Comparison of ENCODE assay signal across 14 cellular contexts in genomic region chr2:218002103-218002502, GRCh38. TPM values are rescaled to one million over a fixed set of nuclear protein-coding genes. Genes with fewer than 3 reads are reported as not detected.
A peak's percentile ranks its signal among the peaks of the same experiment; 100 is the strongest.
DNase-seq lines count a peak whose midpoint lies in the region; TF ChIP-seq lines count a peak whose summit lies in the region.
"Had no signal": no experiment of that assay in that cellular context is flagged by ENCODE, and none has a peak within 500 bp of the region (broad histone marks: within the 10 kb centered on the region; RNA-seq: fewer than 3 reads in every experiment).

No MANE protein-coding gene starts in this region.

- peaks cover 7% of the 10 kb centered on the region for H3K36me3 Mint-ChIP-seq in MCF 10A (ENCODE audit: insufficient read depth, unreplicated experiment)
- H3K36me3 Mint-ChIP-seq in osteocyte (ENCODE audit: unreplicated experiment), result no peaks in the 10 kb centered on the region

- H3K9me3 ChIP-seq in breast epithelium, result no peaks in the 10 kb centered on the region
- H3K9me3 ChIP-seq in esophagus squamous epithelium, result no peaks in the 10 kb centered on the region

- H3K4me1 Mint-ChIP-seq in MCF 10A (ENCODE audit: insufficient read depth, unreplicated experiment) (peaks cover 27% of the 10 kb centered on the region), osteocyte (ENCODE audit: unreplicated experiment) (peaks cover 81% of the 10 kb centered on the region)

- H3K4me3 ChIP-seq in breast epithelium (peak overlapping the region; percentile 48 to 66 (median 53)), esophagus squamous epithelium (peak overlapping the region in 3 of 4 donors; percentile 39 to 62 (median 41)), urinary bladder (ENCODE audit: low read depth, low read length) (peak overlapping the region; percentile 32), dorsolateral prefrontal cortex (peak overlapping the region in 21 of 59 donors; percentile 7 to 51 (median 38))
- H3K4me3 ChIP-seq: lung had no signal

- DNase-seq in breast epithelium (ENCODE audit: low spot score in 2 of 2) (no peak), MCF 10A (ENCODE audit: unreplicated experiment) (no peak), esophagus squamous epithelium (lab: John Stamatoyannopoulos, UW) (no peak), osteocyte (ENCODE audit: extremely low spot score, unreplicated experiment) (no peak), nucleus accumbens (lab: John Stamatoyannopoulos, UW) (no peak), dorsolateral prefrontal cortex (no peak), NCI-H2029 (lab: John Stamatoyannopoulos, UW) (no peak)
- DNase-seq: 8988T; activated CD8-positive, alpha-beta memory T cell treated with anti-CD3 and anti-CD28 coated beads, Interleukin-2, amount 50 U/mL, for 4 hours; DMS153 had no signal

- intact Hi-C loops in breast epithelium (cut with DNase I; ENCODE audit: low total_unique reads), result no loop called here
- intact Hi-C loops in MCF 10A (cut with micrococcal nuclease), result no loop called here
- intact Hi-C loops in esophagus squamous epithelium (cut with DNase I), result no loop called here
- intact Hi-C loops in dorsolateral prefrontal cortex (cut with DNase I), result no loop called here

- no peak for TF ChIP-seq CTCF in breast epithelium (IDR thresholded peaks at IDR 0.05)
- no peak for TF ChIP-seq CTCF in MCF 10A (IDR thresholded peaks at IDR 0.05; ENCODE audit: unreplicated experiment)
- no peak for TF ChIP-seq CTCF in esophagus squamous epithelium (IDR thresholded peaks at IDR 0.05)
- TF ChIP-seq CTCF in osteocyte (IDR thresholded peaks at IDR 0.05), result no peak
- TF ChIP-seq CTCF in dorsolateral prefrontal cortex (IDR thresholded peaks at IDR 0.05 in 54 of 56, conservative IDR thresholded peaks at IDR 0.05 in 2 of 56; ENCODE audit: low read depth in 1 of 56, partially characterized antibody in 56 of 56), result no peak

- BruUV-seq in MCF 10A (replicated peaks; lab: Mats Ljungman, UMichigan), result no TSS peak

- H3K4me3 Mint-ChIP-seq in MCF 10A (ENCODE audit: unreplicated experiment) (no peak overlapping the region), osteocyte (ENCODE audit: unreplicated experiment) (peak overlapping the region; percentile 79)

- H3K27ac ChIP-seq in breast epithelium (peak overlapping the region; percentile 77 to 93), esophagus squamous epithelium (peak overlapping the region; percentile 66 to 90 (median 80)), urinary bladder (ENCODE audit: low read depth) (no peak overlapping the region), dorsolateral prefrontal cortex (peak overlapping the region in 2 of 59 donors; percentile 26 to 55)
- H3K27ac ChIP-seq: VCaP had no signal

- H3K27me3 Mint-ChIP-seq in MCF 10A (ENCODE audit: insufficient read depth, unreplicated experiment) (no peaks in the 10 kb centered on the region), osteocyte (ENCODE audit: unreplicated experiment) (no peaks in the 10 kb centered on the region)

- H3K9me3 Mint-ChIP-seq in MCF 10A (ENCODE audit: unreplicated experiment), result no peaks in the 10 kb centered on the region
- H3K9me3 Mint-ChIP-seq in osteocyte (ENCODE audit: unreplicated experiment), result no peaks in the 10 kb centered on the region

- POLR2A ChIA-PET in MCF 10A (lab: Yijun Ruan, JAX), result no interaction called here

- no peak overlapping the region for H3K27ac Mint-ChIP-seq in MCF 10A (ENCODE audit: low read depth, unreplicated experiment)
- peak overlapping the region; percentile 98 for H3K27ac Mint-ChIP-seq in osteocyte (ENCODE audit: unreplicated experiment)
- H3K27ac Mint-ChIP-seq: progenitor cell of endocrine pancreas had no signal

- H3K27me3 ChIP-seq in breast epithelium, result no peaks in the 10 kb centered on the region
- H3K27me3 ChIP-seq in esophagus squamous epithelium, result no peaks in the 10 kb centered on the region
- peaks cover 0 to 4% (median 0%) of the 10 kb centered on the region in 45 donors for H3K27me3 ChIP-seq in dorsolateral prefrontal cortex

- peaks cover 3 to 12% of the 10 kb centered on the region in 2 donors for H3K4me1 ChIP-seq in breast epithelium
- peaks cover 26 to 94% (median 42%) of the 10 kb centered on the region in 3 donors for H3K4me1 ChIP-seq in esophagus squamous epithelium
- H3K4me1 ChIP-seq in urinary bladder (ENCODE audit: insufficient read depth), result no peaks in the 10 kb centered on the region

- TF ChIP-seq POLR2A in breast epithelium (IDR thresholded peaks at IDR 0.05) (no peak), esophagus squamous epithelium (IDR thresholded peaks at IDR 0.05) (no peak)

- CTCF ChIA-PET in MCF 10A (lab: Yijun Ruan, JAX), result interaction anchor here (0.6 to 1.1 kb wide), 3 partner anchors 51 to 115 kb away, joined by 3 to 4 read pairs (median 3); no protein-coding TSS in a partner anchor

- no peaks in the 10 kb centered on the region for H3K36me3 ChIP-seq in breast epithelium
- H3K36me3 ChIP-seq in esophagus squamous epithelium, result no peaks in the 10 kb centered on the region
- no peaks in the 10 kb centered on the region for H3K36me3 ChIP-seq in urinary bladder (ENCODE audit: insufficient read depth)

- WGBS in esophagus squamous epithelium, 2 donors, result 80% methylated on average over 1 of the region's 3 CpGs; no CpG with 5 or more reads in 1 of the 2 donors
- 62% methylated on average over 3 of the region's 3 CpGs for WGBS in urinary bladder

RNA-seq across cellular contexts. Expression of gene TNS1, which starts 0.7 kb away (rescaled TPM):
- total RNA-seq in breast epithelium (100 to 1,000 TPM; 141 to 577 (median 154) TPM), MCF 10A (2022) (2.9 and 3.3 TPM in 2 replicates), esophagus squamous epithelium (100 to 1,000 TPM in 1 of 4 donors, 10 to 100 TPM in 3; 34.7 to 201 (median 59.2) TPM), osteocyte (80.8 and 82.5 TPM in 2 replicates), urinary bladder (191 TPM), dorsolateral prefrontal cortex (100 to 1,000 TPM in 88 of 120 experiments, 10 to 100 TPM in 32; 57.9 to 261 (median 120) TPM)
- polyA plus RNA-seq in urinary bladder, result 576 TPM
